In the genomic region with DNA sequence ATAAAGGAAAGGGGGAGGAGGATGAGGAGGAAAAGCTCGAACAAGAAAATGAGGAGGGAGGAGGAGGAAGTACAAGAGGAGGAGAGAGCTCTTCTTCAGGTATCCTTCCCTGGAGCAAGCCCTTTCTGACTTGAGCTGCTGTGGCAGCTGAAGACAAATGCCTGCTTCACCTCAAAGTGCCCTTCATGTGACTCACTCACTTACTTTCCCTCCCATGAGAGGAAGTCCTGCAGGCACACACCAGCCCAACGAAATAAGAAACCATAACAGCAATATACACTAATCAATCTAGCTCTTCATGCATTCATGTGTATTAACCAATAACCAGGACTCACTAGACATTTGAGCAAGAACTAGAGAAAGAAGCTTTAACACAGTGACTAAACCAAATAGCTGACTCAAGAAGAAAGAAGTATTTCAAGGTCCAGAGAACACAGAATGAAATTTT, we compare ENCODE assay signal across 7 cellular contexts.
DNase-seq lines count a peak whose midpoint lies in the region; ATAC-seq and TF ChIP-seq lines count a peak whose summit lies in the region.

No MANE protein-coding gene starts in this region.

- H3K4me3 Mint-ChIP-seq in activated naive CD8-positive, alpha-beta T cell treated with anti-CD3 and anti-CD28 coated beads for 36 hours, result no peak overlapping the region

- H3K18ac ChIP-seq in mesendoderm (ENCODE audit: low read length), result no peak overlapping the region

- H3K9me3 ChIP-seq in osteoblast (ENCODE audit: low read depth, low read length), result no peaks in the 10 kb centered on the region

- peaks cover 25% of the 10 kb centered on the region for H3K27me3 Mint-ChIP-seq in activated naive CD8-positive, alpha-beta T cell treated with anti-CD3 and anti-CD28 coated beads for 36 hours

- no peaks in the 10 kb centered on the region for H3K36me3 Mint-ChIP-seq in activated naive CD8-positive, alpha-beta T cell treated with anti-CD3 and anti-CD28 coated beads for 36 hours

- no peak overlapping the region for H2AK5ac ChIP-seq in mesendoderm (ENCODE audit: low read length)

- H3K4ac ChIP-seq in mesendoderm (ENCODE audit: low read depth, low read length), result no peak overlapping the region

- H2AFZ ChIP-seq in osteoblast (ENCODE audit: low read length), result no peak overlapping the region

- no peak overlapping the region for H3K27ac ChIP-seq in mesendoderm (ENCODE audit: low read depth, low read length)
- no peak overlapping the region for H3K27ac ChIP-seq in osteoblast (ENCODE audit: low read depth, low read length)

- TF ChIP-seq CTCF in osteoblast (IDR thresholded peaks at IDR 0.05; ENCODE audit: extremely low read depth, low read depth, low read length), result no peak

- no peak overlapping the region for H3K4me2 ChIP-seq in mesendoderm (ENCODE audit: low read length)
- H3K4me2 ChIP-seq in osteoblast (ENCODE audit: insufficient read depth, low read length), result no peak overlapping the region

- H3K4me1 ChIP-seq in mesendoderm (ENCODE audit: control insufficient read depth, low read depth, low read length) (no peaks in the 10 kb centered on the region), osteoblast (ENCODE audit: insufficient read depth, low read length) (no peaks in the 10 kb centered on the region)

- H3K56ac ChIP-seq in mesendoderm (ENCODE audit: low read length), result no peak overlapping the region

- H3K36me3 ChIP-seq in mesendoderm (ENCODE audit: control insufficient read depth, insufficient read depth, low read length), result no peaks in the 10 kb centered on the region
- no peaks in the 10 kb centered on the region for H3K36me3 ChIP-seq in osteoblast (ENCODE audit: insufficient read depth, low read length)

- WGBS in mesendoderm (ENCODE audit: extremely low coverage, insufficient coverage, low lambda C conversion rate), result no CpG with 5 or more reads among the region's 2 CpGs

- DNase-seq in mesendoderm (peak; percentile 21), D341Med (ENCODE audit: low spot score) (no peak), osteoblast (ENCODE audit: insufficient read length, low spot score, missing footprints) (no peak)
- no peak for DNase-seq in activated naive CD8-positive, alpha-beta T cell treated with anti-CD3 and anti-CD28 coated beads for 36 hours

- no peak overlapping the region for H4K8ac ChIP-seq in mesendoderm (ENCODE audit: low read depth, low read length)

- H3K79me1 ChIP-seq in mesendoderm (ENCODE audit: low read length), result no peaks in the 10 kb centered on the region

- no peak overlapping the region for H3K4me3 ChIP-seq in mesendoderm (ENCODE audit: low read length)
- no peak overlapping the region for H3K4me3 ChIP-seq in osteoblast (ENCODE audit: insufficient read depth, low read length)

- no peak overlapping the region for H2BK5ac ChIP-seq in mesendoderm (ENCODE audit: low read length)

- no peaks in the 10 kb centered on the region for H3K27me3 ChIP-seq in mesendoderm (ENCODE audit: insufficient read depth, low read length, poor library complexity)
- H3K27me3 ChIP-seq in osteoblast (ENCODE audit: insufficient read depth, low read length), result no peaks in the 10 kb centered on the region

- no peaks in the 10 kb centered on the region for H4K20me1 ChIP-seq in osteoblast (ENCODE audit: insufficient read depth, low read length)

- H3K4me1 Mint-ChIP-seq in activated naive CD8-positive, alpha-beta T cell treated with anti-CD3 and anti-CD28 coated beads for 36 hours, result no peaks in the 10 kb centered on the region

- H3K23ac ChIP-seq in mesendoderm (ENCODE audit: low read length), result no peak overlapping the region

- no peaks in the 10 kb centered on the region for H3K9me3 Mint-ChIP-seq in activated naive CD8-positive, alpha-beta T cell treated with anti-CD3 and anti-CD28 coated beads for 36 hours

- no peak overlapping the region for H4K5ac ChIP-seq in mesendoderm (ENCODE audit: low read length)

- H2BK120ac ChIP-seq in mesendoderm (ENCODE audit: low read depth, low read length), result no peak overlapping the region

- H3K79me2 ChIP-seq in mesendoderm (ENCODE audit: control insufficient read depth, insufficient read depth, low read length) (no peaks in the 10 kb centered on the region), osteoblast (ENCODE audit: insufficient read depth, low read length) (no peaks in the 10 kb centered on the region)

- H3K27ac Mint-ChIP-seq in activated naive CD8-positive, alpha-beta T cell treated with anti-CD3 and anti-CD28 coated beads for 36 hours, result no peak overlapping the region

- no peak overlapping the region for H3K9ac ChIP-seq in mesendoderm (ENCODE audit: low read length)

- no peak overlapping the region for H2BK15ac ChIP-seq in mesendoderm (replicated peaks; ENCODE audit: low read depth)

- ATAC-seq in GM19035 (IDR thresholded peaks at IDR 0.05; ENCODE audit: unreplicated experiment) (peak; percentile 90), HG02610 (IDR thresholded peaks at IDR 0.05; ENCODE audit: unreplicated experiment) (peak; percentile 97), HG03575 (IDR thresholded peaks at IDR 0.05; ENCODE audit: extremely low read depth, insufficient number of reproducible peaks, low FRiP score, unreplicated experiment) (peak; percentile 94)
